In genomic region chr11:64870176-64870892, GRCh38 we compare ENCODE assay signal across 8 cellular contexts. TPM values are rescaled to one million over a fixed set of nuclear protein-coding genes. Genes with fewer than 3 reads are reported as not detected.
DNase-seq lines count a peak whose midpoint lies in the region; ATAC-seq and TF ChIP-seq lines count a peak whose summit lies in the region.

No MANE protein-coding gene starts in this region.

- peaks cover 68 to 75% of the 10 kb centered on the region in 2 donors for H3K4me1 Mint-ChIP-seq in natural killer cell treated with Interleukin-12 subunit alpha and Interleukin-12 subunit beta and Interleukin-15 and Interleukin-18, amount 100 ng/mL, for 72 hours (ENCODE audit: low read depth in 2 of 2)

- no peaks in the 10 kb centered on the region for H3K27me3 ChIP-seq in Peyer's patch
- no peaks in the 10 kb centered on the region for H3K27me3 ChIP-seq in effector memory CD4-positive, alpha-beta T cell (replicated peaks; ENCODE audit: control insufficient read depth, insufficient read depth, low read length, poor library complexity, severe bottlenecking)

- DNase-seq in EL (peak; percentile 68), Peyer's patch (no peak), amygdala (lab: John Stamatoyannopoulos, UW) (no peak), SHP77 (lab: John Stamatoyannopoulos, UW) (no peak), NCI-H1694 (lab: John Stamatoyannopoulos, UW) (no peak)
- DNase-seq in effector memory CD4-positive, alpha-beta T cell: no peak
- DNase-seq in natural killer cell treated with Interleukin-12 subunit alpha and Interleukin-12 subunit beta and Interleukin-15 and Interleukin-18, amount 100 ng/mL, for 72 hours (ENCODE audit: low spot score): peak; percentile 84

- peaks cover 15% of the 10 kb centered on the region for H3K36me3 Mint-ChIP-seq in natural killer cell treated with Interleukin-12 subunit alpha and Interleukin-12 subunit beta and Interleukin-15 and Interleukin-18, amount 100 ng/mL, for 72 hours

- peak overlapping the region; percentile 48 to 94 (median 72) for H3K27ac ChIP-seq in Peyer's patch
- peak overlapping the region; percentile 74 for H3K27ac ChIP-seq in effector memory CD4-positive, alpha-beta T cell (ENCODE audit: insufficient read depth, low read length, poor library complexity, severe bottlenecking)

- peaks cover 0 to 46% (median 0%) of the 10 kb centered on the region in 3 donors for H3K36me3 ChIP-seq in Peyer's patch
- H3K36me3 ChIP-seq in effector memory CD4-positive, alpha-beta T cell (ENCODE audit: control insufficient read depth, insufficient read depth, low read length): peaks cover 38% of the 10 kb centered on the region

- peak overlapping the region; percentile 91 to 94 for H3K27ac Mint-ChIP-seq in natural killer cell treated with Interleukin-12 subunit alpha and Interleukin-12 subunit beta and Interleukin-15 and Interleukin-18, amount 100 ng/mL, for 72 hours

- peak overlapping the region; percentile 88 for H3K4me3 Mint-ChIP-seq in natural killer cell treated with Interleukin-12 subunit alpha and Interleukin-12 subunit beta and Interleukin-15 and Interleukin-18, amount 100 ng/mL, for 72 hours

- peaks cover 5% of the 10 kb centered on the region for H3K9me3 Mint-ChIP-seq in natural killer cell treated with Interleukin-12 subunit alpha and Interleukin-12 subunit beta and Interleukin-15 and Interleukin-18, amount 100 ng/mL, for 72 hours

- peak overlapping the region in 3 of 4 donors; percentile 26 to 29 (median 28) for H3K4me3 ChIP-seq in Peyer's patch
- peak overlapping the region; percentile 52 for H3K4me3 ChIP-seq in effector memory CD4-positive, alpha-beta T cell (ENCODE audit: insufficient read depth, low read depth, low read length, poor library complexity, severe bottlenecking)

- no peaks in the 10 kb centered on the region for H3K9me3 ChIP-seq in Peyer's patch
- H3K9me3 ChIP-seq in effector memory CD4-positive, alpha-beta T cell (ENCODE audit: control insufficient read depth, low read length): no peaks in the 10 kb centered on the region

- no peak for TF ChIP-seq POLR2A in Peyer's patch (IDR thresholded peaks at IDR 0.05)

- no peak for TF ChIP-seq CTCF in Peyer's patch (IDR thresholded peaks at IDR 0.05)

- peak; percentile 70 to 79 for ATAC-seq in natural killer cell treated with Interleukin-12 subunit alpha and Interleukin-12 subunit beta and Interleukin-15 and Interleukin-18, amount 100 ng/mL, for 72 hours
- ATAC-seq in GM19351 (IDR thresholded peaks at IDR 0.05; ENCODE audit: unreplicated experiment): no peak

- H3K4me1 ChIP-seq in Peyer's patch: peaks cover 18 to 92% (median 63%) of the 10 kb centered on the region in 4 donors
- H3K4me1 ChIP-seq in effector memory CD4-positive, alpha-beta T cell (ENCODE audit: control insufficient read depth, insufficient read depth, low read length, poor library complexity, severe bottlenecking): peaks cover 85% of the 10 kb centered on the region

- no peaks in the 10 kb centered on the region for H3K27me3 Mint-ChIP-seq in natural killer cell treated with Interleukin-12 subunit alpha and Interleukin-12 subunit beta and Interleukin-15 and Interleukin-18, amount 100 ng/mL, for 72 hours

RNA-seq across cellular contexts. Expression of gene EHD1, which starts 8.1 kb away (rescaled TPM):
- 100 to 1,000 TPM in 2 of 4 donors, 10 to 100 TPM in 2; 56.2 to 185 (median 98.6) TPM for total RNA-seq in Peyer's patch
- 100 to 1,000 TPM; 202 to 235 TPM for total RNA-seq in natural killer cell treated with Interleukin-12 subunit alpha and Interleukin-12 subunit beta and Interleukin-15 and Interleukin-18, amount 100 ng/mL, for 72 hours

RNA-seq across cellular contexts. Expression of gene CDC42BPG, which starts 25.9 kb away (rescaled TPM):
- 10 to 100 TPM; 25.6 to 78.6 (median 52.1) TPM for total RNA-seq in Peyer's patch
- total RNA-seq in natural killer cell treated with Interleukin-12 subunit alpha and Interleukin-12 subunit beta and Interleukin-15 and Interleukin-18, amount 100 ng/mL, for 72 hours: 1 to 10 TPM in 1 of 2 donors, under 1 TPM in 1; 0.59 to 1.9 TPM

RNA-seq across cellular contexts. Expression of gene ATG2A, which starts 46.7 kb away (rescaled TPM):
- total RNA-seq in Peyer's patch: 10 to 100 TPM; 38.8 to 79.6 (median 66.6) TPM
- total RNA-seq in natural killer cell treated with Interleukin-12 subunit alpha and Interleukin-12 subunit beta and Interleukin-15 and Interleukin-18, amount 100 ng/mL, for 72 hours: 10 to 100 TPM; 24.1 to 31.9 TPM

RNA-seq across cellular contexts. Expression of gene PPP2R5B, which starts 54.2 kb away (rescaled TPM):
- total RNA-seq in Peyer's patch: 10 to 100 TPM; 20.0 to 46.2 (median 22.5) TPM
- 10 to 100 TPM; 32.6 to 35.6 TPM for total RNA-seq in natural killer cell treated with Interleukin-12 subunit alpha and Interleukin-12 subunit beta and Interleukin-15 and Interleukin-18, amount 100 ng/mL, for 72 hours

RNA-seq across cellular contexts. Expression of gene MEN1, which starts 60.0 kb away (rescaled TPM):
- 10 to 100 TPM; 20.3 to 47.0 (median 31.9) TPM for total RNA-seq in Peyer's patch
- total RNA-seq in natural killer cell treated with Interleukin-12 subunit alpha and Interleukin-12 subunit beta and Interleukin-15 and Interleukin-18, amount 100 ng/mL, for 72 hours: 10 to 100 TPM; 32.6 to 53.5 TPM

Comparison
In these comparisons a context has a peak if more than half of its experiments do, and no peak if none do; other contexts are left out.
1. DNase-seq: peak in EL (single experiment) and natural killer cell treated with Interleukin-12 subunit alpha and Interleukin-12 subunit beta and Interleukin-15 and Interleukin-18, amount 100 ng/mL, for 72 hours (single experiment); none in Peyer's patch (0 of 3), effector memory CD4-positive, alpha-beta T cell (0 of 3), amygdala (0 of 56), SHP77 (0 of 2) and NCI-H1694 (single experiment).
2. RNA of gene CDC42BPG, which starts 25.9 kb away (total RNA-seq): 25.6 to 78.6 TPM in Peyer's patch; 0.59 to 1.9 TPM in natural killer cell treated with Interleukin-12 subunit alpha and Interleukin-12 subunit beta and Interleukin-15 and Interleukin-18, amount 100 ng/mL, for 72 hours; every median in the first group is over 4 times any median in the second.